9 cellular contexts compared by ENCODE assay signal in the genomic region with DNA sequence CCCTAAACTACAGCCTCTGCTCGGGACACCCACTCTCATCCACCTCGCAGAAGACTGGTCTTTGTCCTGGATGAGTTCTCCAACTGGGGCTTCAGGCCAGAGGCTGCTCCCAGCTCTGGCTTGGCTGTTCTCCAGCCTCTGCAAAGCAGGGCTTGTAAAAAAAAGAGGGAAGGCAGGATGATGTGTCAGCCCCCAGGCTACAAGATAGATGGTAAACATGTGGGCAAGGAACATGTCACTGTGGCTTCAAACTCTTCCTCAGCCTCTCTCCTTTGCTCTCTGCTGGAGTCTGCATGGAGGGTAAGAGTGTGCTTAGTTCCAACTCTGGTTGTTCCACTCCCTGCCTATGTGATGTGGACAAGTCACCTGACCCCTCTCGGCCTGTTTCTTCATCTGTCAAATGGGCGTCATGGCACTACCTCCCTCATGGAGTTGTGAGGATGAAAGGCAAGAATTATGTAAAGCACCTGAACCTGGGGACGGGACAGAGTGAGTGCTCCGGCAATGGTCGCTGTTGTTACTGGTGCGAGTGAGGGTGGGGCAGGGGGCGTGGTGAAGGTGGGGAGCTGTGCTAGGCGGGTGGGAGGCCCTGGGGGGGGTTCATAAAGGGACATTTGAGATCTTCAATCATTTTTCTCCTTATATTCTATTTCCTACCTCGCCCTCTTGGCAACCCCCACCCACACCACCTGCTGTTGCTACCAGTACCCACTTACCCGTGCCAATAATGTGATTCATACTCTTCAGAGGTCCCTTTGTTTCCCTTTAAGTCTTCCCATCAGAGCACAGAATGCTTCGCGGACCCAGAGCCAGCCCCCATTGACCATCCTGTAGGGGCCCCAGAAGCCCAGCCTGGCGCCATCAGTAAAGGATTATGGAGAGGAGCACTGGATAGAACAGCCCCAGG. TPM values are rescaled to one million over a fixed set of nuclear protein-coding genes. Genes with fewer than 3 reads are reported as not detected.
A peak's percentile ranks its signal among the peaks of the same experiment; 100 is the strongest.
DNase-seq lines count a peak whose midpoint lies in the region; ATAC-seq, FAIRE-seq and TF ChIP-seq lines count a peak whose summit lies in the region.
"Had no signal": no experiment of that assay in that cellular context is flagged by ENCODE, and none has a peak within 500 bp of the region (broad histone marks: within the 10 kb centered on the region; RNA-seq: fewer than 3 reads in every experiment).

No MANE protein-coding gene starts in this region.

- FAIRE-seq in HepG2 (lab: Jason Lieb, UNC) (no peak), D721Med (lab: Jason Lieb, UNC) (no peak)

- in situ Hi-C loops in astrocyte of the spinal cord (cut with HindIII; ENCODE audit: low sequenced_read_pairs) = no loop called here
- in situ Hi-C loops in HepG2 (cut with HindIII; ENCODE audit: extremely low pct_ligation_motif_present, low pct_unique_long_range_greater_than_20kb) = no loop called here

- peaks cover 23% of the 10 kb centered on the region for H3K4me1 ChIP-seq in HepG2 (ENCODE audit: insufficient read depth, low read length)

- TF ChIP-seq RAD21 in Ishikawa (IDR thresholded peaks at IDR 0.05; ENCODE audit: low read depth) (no peak), HepG2 (CRISPR knock-in tag; IDR thresholded peaks at IDR 0.05) (no peak)

- POLR2A ChIA-PET in HepG2 (lab: Yijun Ruan, JAX) = interaction anchor here (0.9 kb wide), 1 partner anchor 34 kb away, joined by 4 read pairs; a partner anchor contains a TSS

- no peak overlapping the region for H2AFZ ChIP-seq in HepG2 (ENCODE audit: low read length)

- no TSS peak for BruUV-seq in HepG2 (replicated peaks; lab: Mats Ljungman, UMichigan)

- peaks cover 19% of the 10 kb centered on the region for H3K27me3 Mint-ChIP-seq in activated naive CD8-positive, alpha-beta T cell treated with anti-CD3 and anti-CD28 coated beads, Interleukin-2, amount 50 U/mL, for 24 hours

- no peaks in the 10 kb centered on the region for H4K20me1 ChIP-seq in HepG2 (ENCODE audit: insufficient read depth, low read length)

- no peak overlapping the region for H3K9ac ChIP-seq in HepG2 (ENCODE audit: insufficient read depth, low read depth, low read length)

- H3K4me1 Mint-ChIP-seq in activated naive CD8-positive, alpha-beta T cell treated with anti-CD3 and anti-CD28 coated beads, Interleukin-2, amount 50 U/mL, for 24 hours = peaks cover under 1% of the 10 kb centered on the region

- ATAC-seq in HepG2 = peak; percentile 6; the same call in 1 of the 3 replicates
- ATAC-seq in activated naive CD8-positive, alpha-beta T cell treated with anti-CD3 and anti-CD28 coated beads, Interleukin-2, amount 50 U/mL, for 24 hours = no peak
- no peak for ATAC-seq in GM18909 (IDR thresholded peaks at IDR 0.05; ENCODE audit: poor library complexity, unreplicated experiment)

- no peak overlapping the region for H3K4me3 Mint-ChIP-seq in activated naive CD8-positive, alpha-beta T cell treated with anti-CD3 and anti-CD28 coated beads, Interleukin-2, amount 50 U/mL, for 24 hours

- H3K27ac Mint-ChIP-seq in activated naive CD8-positive, alpha-beta T cell treated with anti-CD3 and anti-CD28 coated beads, Interleukin-2, amount 50 U/mL, for 24 hours = no peak overlapping the region

- H3K9me3 Mint-ChIP-seq in activated naive CD8-positive, alpha-beta T cell treated with anti-CD3 and anti-CD28 coated beads, Interleukin-2, amount 50 U/mL, for 24 hours = no peaks in the 10 kb centered on the region

- 91% methylated on average over 15 of the region's 15 CpGs for WGBS in HepG2 (ENCODE audit: low lambda C conversion rate)

- H3K9me3 ChIP-seq in HepG2 (ENCODE audit: low read length) = no peaks in the 10 kb centered on the region
- H3K9me3 ChIP-seq: colonic mucosa had no signal

- H3K4me2 ChIP-seq in HepG2 (ENCODE audit: low read depth, low read length) = no peak overlapping the region

- H3K79me2 ChIP-seq in HepG2 (ENCODE audit: insufficient read depth, low read length) = peaks cover 4% of the 10 kb centered on the region

- no peak for TF ChIP-seq CTCF in astrocyte of the spinal cord (IDR thresholded peaks at IDR 0.05; ENCODE audit: low read depth, low read length)
- TF ChIP-seq CTCF in HepG2 (CRISPR knock-in tag; IDR thresholded peaks at IDR 0.05) = no peak
- TF ChIP-seq CTCF in D721Med (IDR thresholded peaks at IDR 0.05; ENCODE audit: insufficient read depth, missing control alignments) = no peak

- H3K27ac ChIP-seq in HepG2 (ENCODE audit: extremely low read length, insufficient read depth, low read length) = no peak overlapping the region
- H3K27ac ChIP-seq: colonic mucosa had no signal

- no peak for TF ChIP-seq POLR2A in HepG2 (IDR thresholded peaks at IDR 0.05; ENCODE audit: insufficient read depth in 1 of 2, low read depth in 2 of 2, low read length in 2 of 2)

- TF ChIP-seq EP300 in Ishikawa (IDR thresholded peaks at IDR 0.05; ENCODE audit: borderline replicate concordance) (no peak), HepG2 (IDR thresholded peaks at IDR 0.05; ENCODE audit: low read depth in 2 of 2, low read length in 2 of 2) (no peak), HepG2 (CRISPR knock-in tag; IDR thresholded peaks at IDR 0.05; ENCODE audit: borderline replicate concordance) (no peak)

- no peaks in the 10 kb centered on the region for H3K36me3 Mint-ChIP-seq in activated naive CD8-positive, alpha-beta T cell treated with anti-CD3 and anti-CD28 coated beads, Interleukin-2, amount 50 U/mL, for 24 hours (ENCODE audit: low read depth)

- H3K36me3 ChIP-seq in HepG2 (replicated peaks in 1 of 2; ENCODE audit: control insufficient read depth in 1 of 2, insufficient read depth in 2 of 2, low read length in 2 of 2) = no peaks in the 10 kb centered on the region
- H3K36me3 ChIP-seq: colonic mucosa had no signal

- intact Hi-C loops in HepG2 (cut with micrococcal nuclease; ENCODE audit: unreplicated experiment) = loop anchor here (1.0 kb wide), 1 partner anchor 56 kb away; no protein-coding TSS in a partner anchor

- no peaks in the 10 kb centered on the region for H3K27me3 ChIP-seq in HepG2 (ENCODE audit: control insufficient read depth in 1 of 2, insufficient read depth in 2 of 2, low read length in 2 of 2)
- H3K27me3 ChIP-seq: colonic mucosa had no signal

- no peak overlapping the region for H3K4me3 ChIP-seq in astrocyte of the spinal cord (ENCODE audit: low read depth, low read length)
- H3K4me3 ChIP-seq in HepG2 (replicated peaks in 1 of 3; ENCODE audit: insufficient read depth in 1 of 3, low read depth in 2 of 3, low read length in 3 of 3) = no peak overlapping the region
- H3K4me3 ChIP-seq: colonic mucosa had no signal

- CTCF ChIA-PET in HepG2 (lab: Yijun Ruan, JAX; ENCODE audit: low intra/inter-chr PET ratio, low total read pairs) = interaction anchor here (1.5 kb wide), 1 partner anchor 213 kb away, joined by 4 read pairs; no protein-coding TSS in a partner anchor

- peak; percentile 20 for DNase-seq in D341Med (ENCODE audit: low spot score)
- peak; percentile 43 for DNase-seq in astrocyte of the spinal cord (ENCODE audit: low read depth, low spot score)
- DNase-seq in HepG2 (ENCODE audit: low spot score) = no peak
- DNase-seq in D721Med (ENCODE audit: insufficient read length, low spot score) = no peak
- DNase-seq in DMS153 treated with DMSO at 0.1 percent for 48 hours (lab: John Stamatoyannopoulos, UW; ENCODE audit: unreplicated experiment) = no peak
- DNase-seq in activated naive CD8-positive, alpha-beta T cell treated with anti-CD3 and anti-CD28 coated beads, Interleukin-2, amount 50 U/mL, for 24 hours = no peak
- DNase-seq: colonic mucosa had no signal

RNA-seq across cellular contexts. Expression of a gene that starts 6.8 kb away (rescaled TPM):
- 7.3 and 8.1 TPM in 2 replicates for total RNA-seq in HepG2 (2016; rRNA removed; fragmentation: Illumina TruSeq; extraction: Trizol)
- total RNA-seq in HepG2 (2016; cell fraction: cytosol; rRNA removed; fragmentation: Illumina TruSeq; extraction: Trizol; ENCODE audit: low read depth) = 3.1 and 3.7 TPM in 2 replicates
- 7.1 and 8.1 TPM in 2 replicates for total RNA-seq in HepG2 (2016; cell fraction: insoluble cytoplasmic fraction; rRNA removed; fragmentation: Illumina TruSeq; extraction: Trizol)
- total RNA-seq in HepG2 (2016; cell fraction: membrane; rRNA removed; fragmentation: Illumina TruSeq; extraction: Trizol) = 5.0 and 6.4 TPM in 2 replicates
- 6.5 and 7.4 TPM in 2 replicates for total RNA-seq in HepG2 (2016; cell fraction: nucleus; rRNA removed; fragmentation: Illumina TruSeq; extraction: Trizol)
- polyA plus RNA-seq in HepG2 (2011; rRNA removed) = 3.7 and 4.0 TPM in 2 replicates
- 2.4 and 2.7 TPM in 2 replicates for polyA plus RNA-seq in HepG2 (2011; cell fraction: cytosol; rRNA removed)
- polyA plus RNA-seq in HepG2 (2011; cell fraction: nucleus; rRNA removed) = 6.0 and 7.5 TPM in 2 replicates
- polyA plus RNA-seq in HepG2 (2012) = 2.6 and 3.2 TPM in 2 replicates
- polyA plus RNA-seq in HepG2 (2016; cell fraction: cytosol; fragmentation: Illumina TruSeq; extraction: Trizol; ENCODE audit: low read depth) = 0.52 and 0.70 TPM in 2 replicates
- polyA plus RNA-seq in HepG2 (2016; cell fraction: insoluble cytoplasmic fraction; fragmentation: Illumina TruSeq; extraction: Trizol; ENCODE audit: low read depth) = 4.7 TPM in 2 replicates
- 1.3 and 1.4 TPM in 2 replicates for polyA plus RNA-seq in HepG2 (2016; cell fraction: membrane; fragmentation: Illumina TruSeq; extraction: Trizol; ENCODE audit: low read depth)
- polyA plus RNA-seq in HepG2 (2016; cell fraction: nucleus; fragmentation: Illumina TruSeq; extraction: Trizol; ENCODE audit: insufficient read depth, low read depth) = 8.9 and 9.1 TPM in 2 replicates
- polyA minus RNA-seq in HepG2 (2011; rRNA and poly(A)+ RNA removed; ENCODE audit: low replicate concordance) = 6.0 and 28.4 TPM in 2 replicates
- 3.7 and 4.2 TPM in 2 replicates for polyA minus RNA-seq in HepG2 (2011; cell fraction: cytosol; rRNA and poly(A)+ RNA removed)
- polyA minus RNA-seq in HepG2 (2011; cell fraction: nucleus; rRNA and poly(A)+ RNA removed) = 7.9 and 11.3 TPM in 2 replicates

RNA-seq across cellular contexts. Expression of a gene that starts 20.4 kb away (rescaled TPM):
- 24.0 and 48.6 TPM in 2 replicates for total RNA-seq in HepG2 (2016; rRNA removed; fragmentation: Illumina TruSeq; extraction: Trizol)
- total RNA-seq in HepG2 (2016; cell fraction: cytosol; rRNA removed; fragmentation: Illumina TruSeq; extraction: Trizol; ENCODE audit: low read depth) = 25.8 and 26.2 TPM in 2 replicates
- 22.9 and 51.3 TPM in 2 replicates for total RNA-seq in HepG2 (2016; cell fraction: insoluble cytoplasmic fraction; rRNA removed; fragmentation: Illumina TruSeq; extraction: Trizol)
- 32.1 and 33.0 TPM in 2 replicates for total RNA-seq in HepG2 (2016; cell fraction: membrane; rRNA removed; fragmentation: Illumina TruSeq; extraction: Trizol)
- total RNA-seq in HepG2 (2016; cell fraction: nucleus; rRNA removed; fragmentation: Illumina TruSeq; extraction: Trizol) = 53.8 and 57.0 TPM in 2 replicates
- polyA plus RNA-seq in HepG2 (2011; rRNA removed) = 22.6 and 37.2 TPM in 2 replicates
- 20.3 and 26.4 TPM in 2 replicates for polyA plus RNA-seq in HepG2 (2011; cell fraction: cytosol; rRNA removed)
- polyA plus RNA-seq in HepG2 (2011; cell fraction: nucleus; rRNA removed) = 73.4 and 80.9 TPM in 2 replicates
- polyA plus RNA-seq in HepG2 (2012) = 15.9 and 25.8 TPM in 2 replicates
- polyA plus RNA-seq in HepG2 (2016; cell fraction: cytosol; fragmentation: Illumina TruSeq; extraction: Trizol; ENCODE audit: low read depth) = 18.5 and 21.9 TPM in 2 replicates
- polyA plus RNA-seq in HepG2 (2016; cell fraction: insoluble cytoplasmic fraction; fragmentation: Illumina TruSeq; extraction: Trizol; ENCODE audit: low read depth) = 22.6 and 24.1 TPM in 2 replicates
- 21.2 and 23.1 TPM in 2 replicates for polyA plus RNA-seq in HepG2 (2016; cell fraction: membrane; fragmentation: Illumina TruSeq; extraction: Trizol; ENCODE audit: low read depth)
- 112 and 118 TPM in 2 replicates for polyA plus RNA-seq in HepG2 (2016; cell fraction: nucleus; fragmentation: Illumina TruSeq; extraction: Trizol; ENCODE audit: insufficient read depth, low read depth)
- polyA minus RNA-seq in HepG2 (2011; rRNA and poly(A)+ RNA removed; ENCODE audit: low replicate concordance) = 29.8 and 66.3 TPM in 2 replicates
- 13.0 and 13.3 TPM in 2 replicates for polyA minus RNA-seq in HepG2 (2011; cell fraction: cytosol; rRNA and poly(A)+ RNA removed)
- polyA minus RNA-seq in HepG2 (2011; cell fraction: nucleus; rRNA and poly(A)+ RNA removed) = 25.1 and 26.0 TPM in 2 replicates

RNA-seq across cellular contexts. Expression of a gene that starts 33.8 kb away (rescaled TPM):
- 1,551 and 1,660 TPM in 2 replicates for total RNA-seq in HepG2 (2016; rRNA removed; fragmentation: Illumina TruSeq; extraction: Trizol)
- 6,549 and 6,971 TPM in 2 replicates for total RNA-seq in HepG2 (2016; cell fraction: cytosol; rRNA removed; fragmentation: Illumina TruSeq; extraction: Trizol; ENCODE audit: low read depth)
- total RNA-seq in HepG2 (2016; cell fraction: insoluble cytoplasmic fraction; rRNA removed; fragmentation: Illumina TruSeq; extraction: Trizol) = 1,601 and 1,648 TPM in 2 replicates
- total RNA-seq in HepG2 (2016; cell fraction: membrane; rRNA removed; fragmentation: Illumina TruSeq; extraction: Trizol) = 4,907 and 5,180 TPM in 2 replicates
- total RNA-seq in HepG2 (2016; cell fraction: nucleus; rRNA removed; fragmentation: Illumina TruSeq; extraction: Trizol) = 525 and 558 TPM in 2 replicates
- 2,097 and 2,590 TPM in 2 replicates for polyA plus RNA-seq in HepG2 (2011; rRNA removed)
- polyA plus RNA-seq in HepG2 (2011; cell fraction: cytosol; rRNA removed) = 3,919 and 3,963 TPM in 2 replicates
- 619 and 713 TPM in 2 replicates for polyA plus RNA-seq in HepG2 (2011; cell fraction: nucleus; rRNA removed)
- polyA plus RNA-seq in HepG2 (2012) = 2,179 and 2,497 TPM in 2 replicates
- polyA plus RNA-seq in HepG2 (2016; cell fraction: cytosol; fragmentation: Illumina TruSeq; extraction: Trizol; ENCODE audit: low read depth) = 11,205 and 11,665 TPM in 2 replicates
- 2,434 and 2,480 TPM in 2 replicates for polyA plus RNA-seq in HepG2 (2016; cell fraction: insoluble cytoplasmic fraction; fragmentation: Illumina TruSeq; extraction: Trizol; ENCODE audit: low read depth)
- 6,884 and 7,463 TPM in 2 replicates for polyA plus RNA-seq in HepG2 (2016; cell fraction: membrane; fragmentation: Illumina TruSeq; extraction: Trizol; ENCODE audit: low read depth)
- polyA plus RNA-seq in HepG2 (2016; cell fraction: nucleus; fragmentation: Illumina TruSeq; extraction: Trizol; ENCODE audit: insufficient read depth, low read depth) = 1,156 and 1,223 TPM in 2 replicates
- 706 and 1,371 TPM in 2 replicates for polyA minus RNA-seq in HepG2 (2011; rRNA and poly(A)+ RNA removed; ENCODE audit: low replicate concordance)
- polyA minus RNA-seq in HepG2 (2011; cell fraction: cytosol; rRNA and poly(A)+ RNA removed) = 461 and 478 TPM in 2 replicates
- polyA minus RNA-seq in HepG2 (2011; cell fraction: nucleus; rRNA and poly(A)+ RNA removed) = 198 and 299 TPM in 2 replicates

RNA-seq across cellular contexts. Expression of a gene that starts 33.9 kb away (rescaled TPM):
- total RNA-seq in HepG2 (2016; rRNA removed; fragmentation: Illumina TruSeq; extraction: Trizol) = 4.6 and 8.7 TPM in 2 replicates
- 1.5 and 1.7 TPM in 2 replicates for total RNA-seq in HepG2 (2016; cell fraction: cytosol; rRNA removed; fragmentation: Illumina TruSeq; extraction: Trizol; ENCODE audit: low read depth)
- total RNA-seq in HepG2 (2016; cell fraction: insoluble cytoplasmic fraction; rRNA removed; fragmentation: Illumina TruSeq; extraction: Trizol) = 4.2 and 9.8 TPM in 2 replicates
- 3.2 and 4.0 TPM in 2 replicates for total RNA-seq in HepG2 (2016; cell fraction: membrane; rRNA removed; fragmentation: Illumina TruSeq; extraction: Trizol)
- 9.5 and 16.9 TPM in 2 replicates for total RNA-seq in HepG2 (2016; cell fraction: nucleus; rRNA removed; fragmentation: Illumina TruSeq; extraction: Trizol)
- 10.2 and 12.2 TPM in 2 replicates for polyA plus RNA-seq in HepG2 (2011; rRNA removed)
- 4.1 and 5.2 TPM in 2 replicates for polyA plus RNA-seq in HepG2 (2011; cell fraction: cytosol; rRNA removed)
- 68.4 and 76.1 TPM in 2 replicates for polyA plus RNA-seq in HepG2 (2011; cell fraction: nucleus; rRNA removed)
- polyA plus RNA-seq in HepG2 (2012) = 10.0 and 14.6 TPM in 2 replicates
- 1.2 and 1.5 TPM in 2 replicates for polyA plus RNA-seq in HepG2 (2016; cell fraction: cytosol; fragmentation: Illumina TruSeq; extraction: Trizol; ENCODE audit: low read depth)
- polyA plus RNA-seq in HepG2 (2016; cell fraction: insoluble cytoplasmic fraction; fragmentation: Illumina TruSeq; extraction: Trizol; ENCODE audit: low read depth) = 5.4 and 6.9 TPM in 2 replicates
- 1.2 and 2.1 TPM in 2 replicates for polyA plus RNA-seq in HepG2 (2016; cell fraction: membrane; fragmentation: Illumina TruSeq; extraction: Trizol; ENCODE audit: low read depth)
- polyA plus RNA-seq in HepG2 (2016; cell fraction: nucleus; fragmentation: Illumina TruSeq; extraction: Trizol; ENCODE audit: insufficient read depth, low read depth) = 21.9 and 22.1 TPM in 2 replicates
- 7.6 and 11.4 TPM in 2 replicates for polyA minus RNA-seq in HepG2 (2011; rRNA and poly(A)+ RNA removed; ENCODE audit: low replicate concordance)
- polyA minus RNA-seq in HepG2 (2011; cell fraction: cytosol; rRNA and poly(A)+ RNA removed) = 4.2 and 4.4 TPM in 2 replicates
- 25.4 and 32.1 TPM in 2 replicates for polyA minus RNA-seq in HepG2 (2011; cell fraction: nucleus; rRNA and poly(A)+ RNA removed)

Comparison
In these comparisons a context has a peak if more than half of its experiments do, and no peak if none do; other contexts are left out.
1. DNase-seq: peak in D341Med (single experiment) and astrocyte of the spinal cord (single experiment); none in HepG2 (single experiment), D721Med (single experiment), DMS153 treated with DMSO at 0.1 percent for 48 hours (single experiment) and activated naive CD8-positive, alpha-beta T cell treated with anti-CD3 and anti-CD28 coated beads, Interleukin-2, amount 50 U/mL, for 24 hours (single experiment).